28 cellular contexts compared by ENCODE assay signal in genomic region chr3:156658732-156659090, GRCh38.
"Had no signal": no experiment of that assay in that cellular context is flagged by ENCODE, and none has a peak within 500 bp of the region (broad histone marks: within the 10 kb centered on the region; RNA-seq: fewer than 3 reads in every experiment).

No MANE protein-coding gene starts in this region.

- H3K27ac Mint-ChIP-seq: immature natural killer cell; mesothelial cell of epicardium; naive thymus-derived CD4-positive, alpha-beta T cell; progenitor cell of endocrine pancreas; stimulated activated effector memory CD8-positive, alpha-beta T cell treated with anti-CD3 and anti-CD28 coated beads, Interleukin-12 subunit alpha, Interleukin-12 subunit beta, amount 100 ng/mL, for 72 hours had no signal

- H3K9ac ChIP-seq: neural progenitor cell, parathyroid adenoma had no signal

- H2AFZ ChIP-seq: neural progenitor cell, parathyroid adenoma had no signal

- H3K4me2 ChIP-seq: neural progenitor cell had no signal

- H3K27me3 Mint-ChIP-seq: progenitor cell of endocrine pancreas; stimulated activated naive CD8-positive, alpha-beta T cell treated with anti-CD3 and anti-CD28 coated beads, Interleukin-15, amount 100 ng/mL, for 72 hours had no signal

- H3K4me1 ChIP-seq: neural progenitor cell, parathyroid adenoma, right atrium auricular region, right lobe of liver, upper lobe of left lung had no signal

- H3K9me3 ChIP-seq: heart left ventricle, left lung, lower lobe of right lung, neutrophil, right atrium auricular region, right lobe of liver, tibial nerve, upper lobe of left lung, vagina had no signal

- H3K4me3 ChIP-seq: heart left ventricle, left lung, lower lobe of right lung, neural progenitor cell, right atrium auricular region, right lobe of liver, skin epidermis, tibial nerve, upper lobe of left lung, vagina had no signal

- H3K36me3 ChIP-seq: heart left ventricle, left lung, lower lobe of right lung, neural progenitor cell, neutrophil, right atrium auricular region, right lobe of liver, tibial nerve, upper lobe of left lung, vagina had no signal

- H3K27ac ChIP-seq: heart left ventricle, left lung, lower lobe of right lung, neural progenitor cell, neutrophil, parathyroid adenoma, right atrium auricular region, right lobe of liver, skin epidermis, tibial nerve, upper lobe of left lung, vagina had no signal

- DNase-seq: heart left ventricle; immature natural killer cell; kidney; left lung; lower lobe of right lung; mammary epithelial cell; mesendoderm; naive thymus-derived CD4-positive, alpha-beta T cell; occipital lobe; right lobe of liver; stimulated activated CD4-positive, alpha-beta T cell treated with anti-CD3 and anti-CD28 coated beads, Interleukin-12 subunit alpha, Interleukin-12 subunit beta, amount 100 ng/mL, for 4 hours; stimulated activated CD4-positive, alpha-beta T cell treated with anti-CD3 and anti-CD28 coated beads, Interleukin-15, amount 100 ng/mL, for 24 hours; stimulated activated CD4-positive, alpha-beta T cell treated with anti-CD3 and anti-CD28 coated beads, Interleukin-2, amount 100 ng/mL, for 24 hours; stimulated activated CD4-positive, alpha-beta T cell treated with anti-CD3 and anti-CD28 coated beads, Interleukin-4, amount 100 ng/mL, for 1 hour; stimulated activated naive CD4-positive, alpha-beta T cell treated with Interleukin-2 at 50 U/mL for 16 hours; stimulated activated naive CD8-positive, alpha-beta T cell treated with anti-CD3 and anti-CD28 coated beads, Interleukin-15, amount 100 ng/mL, for 72 hours; upper lobe of left lung had no signal

- H3K9me3 Mint-ChIP-seq: immature natural killer cell; mesothelial cell of epicardium; naive thymus-derived CD4-positive, alpha-beta T cell; natural killer cell treated with Interleukin-12 subunit alpha and Interleukin-12 subunit beta and Interleukin-15 and Interleukin-18, amount 100 ng/mL, for 72 hours; neural progenitor cell; stimulated activated effector memory CD8-positive, alpha-beta T cell treated with anti-CD3 and anti-CD28 coated beads, Interleukin-12 subunit alpha, Interleukin-12 subunit beta, amount 100 ng/mL, for 72 hours; stimulated activated naive CD8-positive, alpha-beta T cell treated with anti-CD3 and anti-CD28 coated beads, Interleukin-15, amount 100 ng/mL, for 72 hours had no signal

- H3K4me3 Mint-ChIP-seq: immature natural killer cell; mesothelial cell of epicardium; naive thymus-derived CD4-positive, alpha-beta T cell; natural killer cell treated with Interleukin-12 subunit alpha and Interleukin-12 subunit beta and Interleukin-15 and Interleukin-18, amount 100 ng/mL, for 72 hours; neural progenitor cell; stimulated activated effector memory CD8-positive, alpha-beta T cell treated with anti-CD3 and anti-CD28 coated beads, Interleukin-12 subunit alpha, Interleukin-12 subunit beta, amount 100 ng/mL, for 72 hours; stimulated activated naive CD8-positive, alpha-beta T cell treated with anti-CD3 and anti-CD28 coated beads, Interleukin-15, amount 100 ng/mL, for 72 hours had no signal

- H3K36me3 Mint-ChIP-seq: immature natural killer cell; mesothelial cell of epicardium; natural killer cell treated with Interleukin-12 subunit alpha and Interleukin-12 subunit beta and Interleukin-15 and Interleukin-18, amount 100 ng/mL, for 72 hours; neural progenitor cell; stimulated activated effector memory CD8-positive, alpha-beta T cell treated with anti-CD3 and anti-CD28 coated beads, Interleukin-12 subunit alpha, Interleukin-12 subunit beta, amount 100 ng/mL, for 72 hours had no signal

- H3K79me2 ChIP-seq: parathyroid adenoma had no signal

- H3K27me3 ChIP-seq: heart left ventricle, left lung, neural progenitor cell, neutrophil, right atrium auricular region, right lobe of liver, tibial nerve, upper lobe of left lung, vagina had no signal

- H3K4me1 Mint-ChIP-seq: mesothelial cell of epicardium, neural progenitor cell had no signal
